Comparison of ENCODE assay signal across 1 cellular context in the genomic region with DNA sequence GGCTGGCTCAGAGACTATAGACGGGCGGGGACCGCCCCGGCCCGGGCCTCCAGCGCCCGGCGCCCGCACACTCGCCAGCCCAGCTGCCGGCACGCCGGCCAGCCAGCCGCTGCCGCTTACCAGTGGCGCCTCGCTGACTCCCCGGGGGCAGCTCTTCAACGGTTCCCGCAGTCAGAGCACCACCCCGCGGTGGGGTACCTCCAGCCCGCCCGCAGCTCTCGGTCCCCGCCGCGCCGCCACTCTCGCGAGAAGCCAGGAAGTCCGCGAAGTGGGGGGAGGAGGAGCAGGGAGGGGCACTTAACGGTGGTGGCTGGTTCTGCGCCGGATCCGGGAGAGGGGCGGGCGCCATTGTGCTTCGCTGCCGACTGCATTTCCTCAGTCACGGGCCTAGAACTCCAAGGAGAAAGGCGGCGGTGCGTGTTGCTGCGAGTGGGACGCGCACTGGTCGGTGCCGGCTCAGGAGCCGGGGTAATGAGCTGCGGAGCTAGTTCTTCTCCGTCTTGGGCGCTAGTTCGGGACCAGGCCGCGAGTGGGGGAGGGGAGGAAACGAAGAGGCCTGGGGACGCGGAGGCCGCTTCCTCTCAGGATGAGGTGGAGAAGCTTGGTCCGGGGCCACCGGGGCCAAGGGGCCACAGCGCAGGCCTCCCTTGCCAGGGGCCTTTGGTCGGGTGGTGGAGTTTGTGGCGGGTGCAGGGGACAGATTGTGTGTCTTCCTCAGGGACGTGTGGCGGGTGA.
TF ChIP-seq lines count a peak whose summit lies in the region.

A gene with protein sequence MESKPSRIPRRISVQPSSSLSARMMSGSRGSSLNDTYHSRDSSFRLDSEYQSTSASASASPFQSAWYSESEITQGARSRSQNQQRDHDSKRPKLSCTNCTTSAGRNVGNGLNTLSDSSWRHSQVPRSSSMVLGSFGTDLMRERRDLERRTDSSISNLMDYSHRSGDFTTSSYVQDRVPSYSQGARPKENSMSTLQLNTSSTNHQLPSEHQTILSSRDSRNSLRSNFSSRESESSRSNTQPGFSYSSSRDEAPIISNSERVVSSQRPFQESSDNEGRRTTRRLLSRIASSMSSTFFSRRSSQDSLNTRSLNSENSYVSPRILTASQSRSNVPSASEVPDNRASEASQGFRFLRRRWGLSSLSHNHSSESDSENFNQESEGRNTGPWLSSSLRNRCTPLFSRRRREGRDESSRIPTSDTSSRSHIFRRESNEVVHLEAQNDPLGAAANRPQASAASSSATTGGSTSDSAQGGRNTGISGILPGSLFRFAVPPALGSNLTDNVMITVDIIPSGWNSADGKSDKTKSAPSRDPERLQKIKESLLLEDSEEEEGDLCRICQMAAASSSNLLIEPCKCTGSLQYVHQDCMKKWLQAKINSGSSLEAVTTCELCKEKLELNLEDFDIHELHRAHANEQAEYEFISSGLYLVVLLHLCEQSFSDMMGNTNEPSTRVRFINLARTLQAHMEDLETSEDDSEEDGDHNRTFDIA (plus strand): TSS at position 313 of the 735 bp plus-strand sequence. CDS start 16,517 bp downstream, outside the sequence.

TF ChIP-seq in HepG2, 621 proteins besides CTCF, POLR2A, EP300 and RAD21 (continued from another document and continues in another):
- TF ChIP-seq, protein P1, sequence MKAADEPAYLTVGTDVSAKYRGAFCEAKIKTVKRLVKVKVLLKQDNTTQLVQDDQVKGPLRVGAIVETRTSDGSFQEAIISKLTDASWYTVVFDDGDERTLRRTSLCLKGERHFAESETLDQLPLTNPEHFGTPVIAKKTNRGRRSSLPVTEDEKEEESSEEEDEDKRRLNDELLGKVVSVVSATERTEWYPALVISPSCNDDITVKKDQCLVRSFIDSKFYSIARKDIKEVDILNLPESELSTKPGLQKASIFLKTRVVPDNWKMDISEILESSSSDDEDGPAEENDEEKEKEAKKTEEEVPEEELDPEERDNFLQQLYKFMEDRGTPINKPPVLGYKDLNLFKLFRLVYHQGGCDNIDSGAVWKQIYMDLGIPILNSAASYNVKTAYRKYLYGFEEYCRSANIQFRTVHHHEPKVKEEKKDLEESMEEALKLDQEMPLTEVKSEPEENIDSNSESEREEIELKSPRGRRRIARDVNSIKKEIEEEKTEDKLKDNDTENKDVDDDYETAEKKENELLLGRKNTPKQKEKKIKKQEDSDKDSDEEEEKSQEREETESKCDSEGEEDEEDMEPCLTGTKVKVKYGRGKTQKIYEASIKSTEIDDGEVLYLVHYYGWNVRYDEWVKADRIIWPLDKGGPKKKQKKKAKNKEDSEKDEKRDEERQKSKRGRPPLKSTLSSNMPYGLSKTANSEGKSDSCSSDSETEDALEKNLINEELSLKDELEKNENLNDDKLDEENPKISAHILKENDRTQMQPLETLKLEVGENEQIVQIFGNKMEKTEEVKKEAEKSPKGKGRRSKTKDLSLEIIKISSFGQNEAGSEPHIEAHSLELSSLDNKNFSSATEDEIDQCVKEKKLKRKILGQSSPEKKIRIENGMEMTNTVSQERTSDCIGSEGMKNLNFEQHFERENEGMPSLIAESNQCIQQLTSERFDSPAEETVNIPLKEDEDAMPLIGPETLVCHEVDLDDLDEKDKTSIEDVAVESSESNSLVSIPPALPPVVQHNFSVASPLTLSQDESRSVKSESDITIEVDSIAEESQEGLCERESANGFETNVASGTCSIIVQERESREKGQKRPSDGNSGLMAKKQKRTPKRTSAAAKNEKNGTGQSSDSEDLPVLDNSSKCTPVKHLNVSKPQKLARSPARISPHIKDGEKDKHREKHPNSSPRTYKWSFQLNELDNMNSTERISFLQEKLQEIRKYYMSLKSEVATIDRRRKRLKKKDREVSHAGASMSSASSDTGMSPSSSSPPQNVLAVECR (CRISPR knock-in tag; IDR thresholded peaks at IDR 0.05; ENCODE audit: borderline replicate concordance): peak; percentile 95
- TF ChIP-seq, protein P2, sequence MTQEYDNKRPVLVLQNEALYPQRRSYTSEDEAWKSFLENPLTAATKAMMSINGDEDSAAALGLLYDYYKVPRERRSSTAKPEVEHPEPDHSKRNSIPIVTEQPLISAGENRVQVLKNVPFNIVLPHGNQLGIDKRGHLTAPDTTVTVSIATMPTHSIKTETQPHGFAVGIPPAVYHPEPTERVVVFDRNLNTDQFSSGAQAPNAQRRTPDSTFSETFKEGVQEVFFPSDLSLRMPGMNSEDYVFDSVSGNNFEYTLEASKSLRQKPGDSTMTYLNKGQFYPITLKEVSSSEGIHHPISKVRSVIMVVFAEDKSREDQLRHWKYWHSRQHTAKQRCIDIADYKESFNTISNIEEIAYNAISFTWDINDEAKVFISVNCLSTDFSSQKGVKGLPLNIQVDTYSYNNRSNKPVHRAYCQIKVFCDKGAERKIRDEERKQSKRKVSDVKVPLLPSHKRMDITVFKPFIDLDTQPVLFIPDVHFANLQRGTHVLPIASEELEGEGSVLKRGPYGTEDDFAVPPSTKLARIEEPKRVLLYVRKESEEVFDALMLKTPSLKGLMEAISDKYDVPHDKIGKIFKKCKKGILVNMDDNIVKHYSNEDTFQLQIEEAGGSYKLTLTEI (CRISPR knock-in tag; conservative IDR thresholded peaks at IDR 0.05): no peak
- TF ChIP-seq ZNF816 (CRISPR knock-in tag; IDR thresholded peaks at IDR 0.05; ENCODE audit: borderline replicate concordance): peak; percentile 97
- peak; percentile 93; the same call in 1 of the 2 replicates for TF ChIP-seq ZNF564 (CRISPR knock-in tag; IDR thresholded peaks at IDR 0.05)
- TF ChIP-seq CC2D1A (CRISPR knock-in tag; IDR thresholded peaks at IDR 0.05): 0 out of 2 replicates have a peak, but pooled peaks have one; percentile 87
- peak; percentile 91 for TF ChIP-seq ZNF451 (CRISPR knock-in tag; IDR thresholded peaks at IDR 0.05)
- TF ChIP-seq MIXL1 (CRISPR knock-in tag; IDR thresholded peaks at IDR 0.05): peak; percentile 95
- no peak for TF ChIP-seq SMARCC2 (IDR thresholded peaks at IDR 0.05)
- TF ChIP-seq PPARG (CRISPR knock-in tag; conservative IDR thresholded peaks at IDR 0.05): peak; percentile 76
- TF ChIP-seq SMAD3 (CRISPR knock-in tag; IDR thresholded peaks at IDR 0.05): peak; percentile 83
- peak; percentile 84 for TF ChIP-seq ZNF160 (CRISPR knock-in tag; IDR thresholded peaks at IDR 0.05)
- peak; percentile 99 for TF ChIP-seq ZNF343 (CRISPR knock-in tag; IDR thresholded peaks at IDR 0.05)
- TF ChIP-seq NPAS2 (CRISPR knock-in tag; IDR thresholded peaks at IDR 0.05; ENCODE audit: borderline replicate concordance): peak; percentile 92; the same call in 1 of the 2 replicates
- TF ChIP-seq, protein P3, sequence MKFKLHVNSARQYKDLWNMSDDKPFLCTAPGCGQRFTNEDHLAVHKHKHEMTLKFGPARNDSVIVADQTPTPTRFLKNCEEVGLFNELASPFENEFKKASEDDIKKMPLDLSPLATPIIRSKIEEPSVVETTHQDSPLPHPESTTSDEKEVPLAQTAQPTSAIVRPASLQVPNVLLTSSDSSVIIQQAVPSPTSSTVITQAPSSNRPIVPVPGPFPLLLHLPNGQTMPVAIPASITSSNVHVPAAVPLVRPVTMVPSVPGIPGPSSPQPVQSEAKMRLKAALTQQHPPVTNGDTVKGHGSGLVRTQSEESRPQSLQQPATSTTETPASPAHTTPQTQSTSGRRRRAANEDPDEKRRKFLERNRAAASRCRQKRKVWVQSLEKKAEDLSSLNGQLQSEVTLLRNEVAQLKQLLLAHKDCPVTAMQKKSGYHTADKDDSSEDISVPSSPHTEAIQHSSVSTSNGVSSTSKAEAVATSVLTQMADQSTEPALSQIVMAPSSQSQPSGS (CRISPR knock-in tag; IDR thresholded peaks at IDR 0.05): peak; percentile 82
- TF ChIP-seq POLR2G (IDR thresholded peaks at IDR 0.05; ENCODE audit: low read depth, low read length): peak; percentile 99
- TF ChIP-seq SAP130 (CRISPR knock-in tag; IDR thresholded peaks at IDR 0.05; ENCODE audit: low read depth): peak; percentile 81; the same call in 1 of the 2 replicates
- TF ChIP-seq, protein P4, sequence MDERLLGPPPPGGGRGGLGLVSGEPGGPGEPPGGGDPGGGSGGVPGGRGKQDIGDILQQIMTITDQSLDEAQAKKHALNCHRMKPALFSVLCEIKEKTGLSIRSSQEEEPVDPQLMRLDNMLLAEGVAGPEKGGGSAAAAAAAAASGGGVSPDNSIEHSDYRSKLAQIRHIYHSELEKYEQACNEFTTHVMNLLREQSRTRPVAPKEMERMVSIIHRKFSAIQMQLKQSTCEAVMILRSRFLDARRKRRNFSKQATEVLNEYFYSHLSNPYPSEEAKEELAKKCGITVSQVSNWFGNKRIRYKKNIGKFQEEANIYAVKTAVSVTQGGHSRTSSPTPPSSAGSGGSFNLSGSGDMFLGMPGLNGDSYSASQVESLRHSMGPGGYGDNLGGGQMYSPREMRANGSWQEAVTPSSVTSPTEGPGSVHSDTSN (CRISPR knock-in tag; IDR thresholded peaks at IDR 0.05): no peak
- peak; percentile 79 for TF ChIP-seq NCOA2 (CRISPR knock-in tag; IDR thresholded peaks at IDR 0.05)
- TF ChIP-seq U2AF1 (optimal IDR thresholded peaks at IDR 0.05; ENCODE audit: low read depth, low read length): peak; percentile 91
- TF ChIP-seq KDM5A (IDR thresholded peaks at IDR 0.05; ENCODE audit: borderline replicate concordance, low read length): peak; percentile 85; the same call in 1 of the 2 replicates
- TF ChIP-seq MAFF (IDR thresholded peaks at IDR 0.05; ENCODE audit: low read depth, low read length): peak; percentile 0; the same call in 1 of the 2 replicates
- TF ChIP-seq, protein P5, sequence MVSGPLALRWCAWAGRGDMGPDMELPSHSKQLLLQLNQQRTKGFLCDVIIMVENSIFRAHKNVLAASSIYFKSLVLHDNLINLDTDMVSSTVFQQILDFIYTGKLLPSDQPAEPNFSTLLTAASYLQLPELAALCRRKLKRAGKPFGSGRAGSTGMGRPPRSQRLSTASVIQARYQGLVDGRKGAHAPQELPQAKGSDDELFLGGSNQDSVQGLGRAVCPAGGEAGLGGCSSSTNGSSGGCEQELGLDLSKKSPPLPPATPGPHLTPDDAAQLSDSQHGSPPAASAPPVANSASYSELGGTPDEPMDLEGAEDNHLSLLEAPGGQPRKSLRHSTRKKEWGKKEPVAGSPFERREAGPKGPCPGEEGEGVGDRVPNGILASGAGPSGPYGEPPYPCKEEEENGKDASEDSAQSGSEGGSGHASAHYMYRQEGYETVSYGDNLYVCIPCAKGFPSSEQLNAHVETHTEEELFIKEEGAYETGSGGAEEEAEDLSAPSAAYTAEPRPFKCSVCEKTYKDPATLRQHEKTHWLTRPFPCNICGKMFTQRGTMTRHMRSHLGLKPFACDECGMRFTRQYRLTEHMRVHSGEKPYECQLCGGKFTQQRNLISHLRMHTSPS (CRISPR knock-in tag; IDR thresholded peaks at IDR 0.05; ENCODE audit: low read depth): peak; percentile 69; the same call in 1 of the 2 replicates
- TF ChIP-seq, protein P6, sequence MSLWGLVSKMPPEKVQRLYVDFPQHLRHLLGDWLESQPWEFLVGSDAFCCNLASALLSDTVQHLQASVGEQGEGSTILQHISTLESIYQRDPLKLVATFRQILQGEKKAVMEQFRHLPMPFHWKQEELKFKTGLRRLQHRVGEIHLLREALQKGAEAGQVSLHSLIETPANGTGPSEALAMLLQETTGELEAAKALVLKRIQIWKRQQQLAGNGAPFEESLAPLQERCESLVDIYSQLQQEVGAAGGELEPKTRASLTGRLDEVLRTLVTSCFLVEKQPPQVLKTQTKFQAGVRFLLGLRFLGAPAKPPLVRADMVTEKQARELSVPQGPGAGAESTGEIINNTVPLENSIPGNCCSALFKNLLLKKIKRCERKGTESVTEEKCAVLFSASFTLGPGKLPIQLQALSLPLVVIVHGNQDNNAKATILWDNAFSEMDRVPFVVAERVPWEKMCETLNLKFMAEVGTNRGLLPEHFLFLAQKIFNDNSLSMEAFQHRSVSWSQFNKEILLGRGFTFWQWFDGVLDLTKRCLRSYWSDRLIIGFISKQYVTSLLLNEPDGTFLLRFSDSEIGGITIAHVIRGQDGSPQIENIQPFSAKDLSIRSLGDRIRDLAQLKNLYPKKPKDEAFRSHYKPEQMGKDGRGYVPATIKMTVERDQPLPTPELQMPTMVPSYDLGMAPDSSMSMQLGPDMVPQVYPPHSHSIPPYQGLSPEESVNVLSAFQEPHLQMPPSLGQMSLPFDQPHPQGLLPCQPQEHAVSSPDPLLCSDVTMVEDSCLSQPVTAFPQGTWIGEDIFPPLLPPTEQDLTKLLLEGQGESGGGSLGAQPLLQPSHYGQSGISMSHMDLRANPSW (CRISPR knock-in tag; IDR thresholded peaks at IDR 0.05; ENCODE audit: borderline replicate concordance): peak; percentile 81
- TF ChIP-seq ZNF768 (CRISPR knock-in tag; IDR thresholded peaks at IDR 0.05): peak; percentile 72; the same call in 1 of the 2 replicates
- peak; percentile 99 for TF ChIP-seq KDM5B (CRISPR knock-in tag; IDR thresholded peaks at IDR 0.05; ENCODE audit: borderline replicate concordance)
- TF ChIP-seq SOX13 (IDR thresholded peaks at IDR 0.05): peak; percentile 65; the same call in 1 of the 2 replicates
- peak; percentile 30 to 64; a peak in 2 of 4 replicates for TF ChIP-seq SOX13 (CRISPR knock-in tag; conservative IDR thresholded peaks at IDR 0.05 in 1 of 2, IDR thresholded peaks at IDR 0.05 in 1 of 2)
- peak; percentile 79; the same call in 1 of the 2 replicates for TF ChIP-seq REXO4 (CRISPR knock-in tag; IDR thresholded peaks at IDR 0.05; ENCODE audit: borderline replicate concordance)
- TF ChIP-seq, protein P7, sequence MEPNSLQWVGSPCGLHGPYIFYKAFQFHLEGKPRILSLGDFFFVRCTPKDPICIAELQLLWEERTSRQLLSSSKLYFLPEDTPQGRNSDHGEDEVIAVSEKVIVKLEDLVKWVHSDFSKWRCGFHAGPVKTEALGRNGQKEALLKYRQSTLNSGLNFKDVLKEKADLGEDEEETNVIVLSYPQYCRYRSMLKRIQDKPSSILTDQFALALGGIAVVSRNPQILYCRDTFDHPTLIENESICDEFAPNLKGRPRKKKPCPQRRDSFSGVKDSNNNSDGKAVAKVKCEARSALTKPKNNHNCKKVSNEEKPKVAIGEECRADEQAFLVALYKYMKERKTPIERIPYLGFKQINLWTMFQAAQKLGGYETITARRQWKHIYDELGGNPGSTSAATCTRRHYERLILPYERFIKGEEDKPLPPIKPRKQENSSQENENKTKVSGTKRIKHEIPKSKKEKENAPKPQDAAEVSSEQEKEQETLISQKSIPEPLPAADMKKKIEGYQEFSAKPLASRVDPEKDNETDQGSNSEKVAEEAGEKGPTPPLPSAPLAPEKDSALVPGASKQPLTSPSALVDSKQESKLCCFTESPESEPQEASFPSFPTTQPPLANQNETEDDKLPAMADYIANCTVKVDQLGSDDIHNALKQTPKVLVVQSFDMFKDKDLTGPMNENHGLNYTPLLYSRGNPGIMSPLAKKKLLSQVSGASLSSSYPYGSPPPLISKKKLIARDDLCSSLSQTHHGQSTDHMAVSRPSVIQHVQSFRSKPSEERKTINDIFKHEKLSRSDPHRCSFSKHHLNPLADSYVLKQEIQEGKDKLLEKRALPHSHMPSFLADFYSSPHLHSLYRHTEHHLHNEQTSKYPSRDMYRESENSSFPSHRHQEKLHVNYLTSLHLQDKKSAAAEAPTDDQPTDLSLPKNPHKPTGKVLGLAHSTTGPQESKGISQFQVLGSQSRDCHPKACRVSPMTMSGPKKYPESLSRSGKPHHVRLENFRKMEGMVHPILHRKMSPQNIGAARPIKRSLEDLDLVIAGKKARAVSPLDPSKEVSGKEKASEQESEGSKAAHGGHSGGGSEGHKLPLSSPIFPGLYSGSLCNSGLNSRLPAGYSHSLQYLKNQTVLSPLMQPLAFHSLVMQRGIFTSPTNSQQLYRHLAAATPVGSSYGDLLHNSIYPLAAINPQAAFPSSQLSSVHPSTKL (CRISPR knock-in tag; IDR thresholded peaks at IDR 0.05): peak; percentile 85
- peak; percentile 88 for TF ChIP-seq TOPORS (CRISPR knock-in tag; IDR thresholded peaks at IDR 0.05)
- TF ChIP-seq ZNF510 (CRISPR knock-in tag; IDR thresholded peaks at IDR 0.05; ENCODE audit: low read depth): peak; percentile 78; the same call in 1 of the 2 replicates
- peak; percentile 91; the same call in 1 of the 2 replicates for TF ChIP-seq ZNF430 (CRISPR knock-in tag; IDR thresholded peaks at IDR 0.05)
- no peak; the same call in 1 of the 2 replicates for TF ChIP-seq RFX3 (CRISPR knock-in tag; IDR thresholded peaks at IDR 0.05)
- peak; percentile 92; the same call in 1 of the 2 replicates for TF ChIP-seq SALL2 (CRISPR knock-in tag; IDR thresholded peaks at IDR 0.05)
- peak; percentile 75 for TF ChIP-seq ZSCAN25 (CRISPR knock-in tag; IDR thresholded peaks at IDR 0.05)
- peak; percentile 99 for TF ChIP-seq REPIN1 (CRISPR knock-in tag; IDR thresholded peaks at IDR 0.05; ENCODE audit: borderline replicate concordance, low read depth)
